Comparison of ENCODE assay signal across 9 cellular contexts in genomic region chr10:84308481-84309304, GRCh38. TPM values are rescaled to one million over a fixed set of nuclear protein-coding genes. Genes with fewer than 3 reads are reported as not detected.
DNase-seq lines count a peak whose midpoint lies in the region; ATAC-seq, FAIRE-seq and TF ChIP-seq lines count a peak whose summit lies in the region.
"Had no signal": no experiment of that assay in that cellular context is flagged by ENCODE, and none has a peak within 500 bp of the region (broad histone marks: within the 10 kb centered on the region; RNA-seq: fewer than 3 reads in every experiment).

No MANE protein-coding gene starts in this region.

- WGBS in right lobe of liver (ENCODE audit: insufficient coverage, low coverage, low lambda C conversion rate, missing lambda C conversion rate) = 20% methylated on average over 6 of the region's 6 CpGs
- WGBS in HepG2 (ENCODE audit: low lambda C conversion rate) = 16% methylated on average over 6 of the region's 6 CpGs

- peaks cover 52% of the 10 kb centered on the region for H3K4me1 Mint-ChIP-seq in activated CD8-positive, alpha-beta T cell treated with anti-CD3 and anti-CD28 coated beads, Interleukin-2, amount 10 ng/mL, durations not matched to agents 7 days and 5 days (ENCODE audit: low read depth)
- H3K4me1 Mint-ChIP-seq in endothelial cell (ENCODE audit: unreplicated experiment) = peaks cover 14% of the 10 kb centered on the region

- no peak for TF ChIP-seq CTCF in right lobe of liver (IDR thresholded peaks at IDR 0.05)
- no peak for TF ChIP-seq CTCF in HepG2 (CRISPR knock-in tag; IDR thresholded peaks at IDR 0.05)
- TF ChIP-seq CTCF in left ventricle myocardium inferior (IDR thresholded peaks at IDR 0.05; ENCODE audit: borderline replicate concordance) = no peak
- no peak for TF ChIP-seq CTCF in endothelial cell (IDR thresholded peaks at IDR 0.05; ENCODE audit: unreplicated experiment)

- CTCF ChIA-PET in HepG2 (lab: Yijun Ruan, JAX; ENCODE audit: low intra/inter-chr PET ratio, low total read pairs) = no interaction called here
- CTCF ChIA-PET in activated CD8-positive, alpha-beta T cell treated with anti-CD3 and anti-CD28 coated beads, Interleukin-2, amount 10 ng/mL, durations not matched to agents 7 days and 5 days (lab: Charles Lee) = interaction anchor here (0.9 to 1.2 kb wide), 3 partner anchors 20 to 232 kb away, joined by 3 read pairs; no protein-coding TSS in a partner anchor

- peaks cover 3% of the 10 kb centered on the region for H3K9me3 Mint-ChIP-seq in activated CD8-positive, alpha-beta T cell treated with anti-CD3 and anti-CD28 coated beads, Interleukin-2, amount 10 ng/mL, durations not matched to agents 7 days and 5 days (ENCODE audit: insufficient read depth)
- H3K9me3 Mint-ChIP-seq in endothelial cell (ENCODE audit: unreplicated experiment) = no peaks in the 10 kb centered on the region

- intact Hi-C loops in right lobe of liver (cut with DNase I) (no loop called here), HepG2 (cut with micrococcal nuclease; ENCODE audit: unreplicated experiment) (loop anchor here (1.0 kb wide), 1 partner anchor 36 kb away; no protein-coding TSS in a partner anchor), left ventricle myocardium inferior (cut with micrococcal nuclease) (no loop called here)

- in situ Hi-C loops in HepG2 (cut with HindIII; ENCODE audit: extremely low pct_ligation_motif_present, low pct_unique_long_range_greater_than_20kb) = no loop called here

- peak in 1 of 3 donors; percentile 52 for DNase-seq in right lobe of liver
- no peak for DNase-seq in HepG2 (ENCODE audit: low spot score)
- DNase-seq in MV-4-11 (lab: John Stamatoyannopoulos, UW) = peak; percentile 95
- DNase-seq in activated CD8-positive, alpha-beta T cell treated with anti-CD3 and anti-CD28 coated beads, Interleukin-2, amount 10 ng/mL, durations not matched to agents 7 days and 5 days = peak; percentile 50
- DNase-seq in left ventricle myocardium inferior = peak; percentile 44
- DNase-seq in stromal cell of bone marrow (ENCODE audit: low read depth) = peak; percentile 36
- DNase-seq in endothelial cell (ENCODE audit: low spot score) = no peak
- DNase-seq in D341Med (ENCODE audit: low spot score) = no peak

- peaks cover 15% of the 10 kb centered on the region for H3K36me3 Mint-ChIP-seq in activated CD8-positive, alpha-beta T cell treated with anti-CD3 and anti-CD28 coated beads, Interleukin-2, amount 10 ng/mL, durations not matched to agents 7 days and 5 days (ENCODE audit: low read depth)
- H3K36me3 Mint-ChIP-seq in endothelial cell (ENCODE audit: low read depth, unreplicated experiment) = no peaks in the 10 kb centered on the region

- H3K4me3 ChIP-seq in right lobe of liver (no peak overlapping the region), HepG2 (replicated peaks in 1 of 3; ENCODE audit: insufficient read depth in 1 of 3, low read depth in 2 of 3, low read length in 3 of 3) (no peak overlapping the region), left ventricle myocardium inferior (peak overlapping the region; percentile 10)
- H3K4me3 ChIP-seq: skin epidermis had no signal

- no peaks in the 10 kb centered on the region for H3K27me3 ChIP-seq in right lobe of liver
- H3K27me3 ChIP-seq in HepG2 (ENCODE audit: control insufficient read depth in 1 of 2, insufficient read depth in 2 of 2, low read length in 2 of 2) = peaks cover 0 to 9% of the 10 kb centered on the region in 2 experiments; a peak in 2 of 5 replicates
- H3K27me3 ChIP-seq in left ventricle myocardium inferior (ENCODE audit: low read depth) = no peaks in the 10 kb centered on the region

- H3K4me2 ChIP-seq in HepG2 (ENCODE audit: low read depth, low read length) = no peak overlapping the region

- no peak for TF ChIP-seq RAD21 in HepG2 (CRISPR knock-in tag; IDR thresholded peaks at IDR 0.05)

- TF ChIP-seq EP300 in HepG2 (IDR thresholded peaks at IDR 0.05; ENCODE audit: low read depth in 2 of 2, low read length in 2 of 2) (no peak), HepG2 (CRISPR knock-in tag; IDR thresholded peaks at IDR 0.05; ENCODE audit: borderline replicate concordance) (no peak)

- POLR2A ChIA-PET in HepG2 (lab: Yijun Ruan, JAX) = no interaction called here
- POLR2A ChIA-PET in activated CD8-positive, alpha-beta T cell treated with anti-CD3 and anti-CD28 coated beads, Interleukin-2, amount 10 ng/mL, durations not matched to agents 7 days and 5 days (lab: Charles Lee) = no interaction called here

- no peak for TF ChIP-seq POLR2A in right lobe of liver (IDR thresholded peaks at IDR 0.05)
- TF ChIP-seq POLR2A in HepG2 (IDR thresholded peaks at IDR 0.05; ENCODE audit: insufficient read depth in 1 of 2, low read depth in 2 of 2, low read length in 2 of 2) = no peak

- H3K27ac Mint-ChIP-seq in activated CD8-positive, alpha-beta T cell treated with anti-CD3 and anti-CD28 coated beads, Interleukin-2, amount 10 ng/mL, durations not matched to agents 7 days and 5 days = peak overlapping the region; percentile 86
- H3K27ac Mint-ChIP-seq in endothelial cell (ENCODE audit: unreplicated experiment) = no peak overlapping the region

- BruUV-seq in HepG2 (replicated peaks; lab: Mats Ljungman, UMichigan) = no TSS peak

- peak overlapping the region; percentile 62 for H3K4me3 Mint-ChIP-seq in activated CD8-positive, alpha-beta T cell treated with anti-CD3 and anti-CD28 coated beads, Interleukin-2, amount 10 ng/mL, durations not matched to agents 7 days and 5 days
- H3K4me3 Mint-ChIP-seq in endothelial cell (ENCODE audit: unreplicated experiment) = no peak overlapping the region

- H3K4me1 ChIP-seq in right lobe of liver (no peaks in the 10 kb centered on the region), HepG2 (ENCODE audit: insufficient read depth, low read length) (no peaks in the 10 kb centered on the region), left ventricle myocardium inferior (peaks cover 17% of the 10 kb centered on the region)

- no peaks in the 10 kb centered on the region for H3K9me3 ChIP-seq in right lobe of liver
- no peaks in the 10 kb centered on the region for H3K9me3 ChIP-seq in HepG2 (ENCODE audit: low read length)
- H3K9me3 ChIP-seq in left ventricle myocardium inferior (replicated peaks) = no peaks in the 10 kb centered on the region

- no peaks in the 10 kb centered on the region for H4K20me1 ChIP-seq in HepG2 (ENCODE audit: insufficient read depth, low read length)

- no peak overlapping the region for H2AFZ ChIP-seq in HepG2 (ENCODE audit: low read length)

- H3K27ac ChIP-seq in right lobe of liver (no peak overlapping the region), HepG2 (ENCODE audit: extremely low read length, insufficient read depth, low read length) (no peak overlapping the region), left ventricle myocardium inferior (replicated peaks) (peak overlapping the region; percentile 77)

- peaks cover 12% of the 10 kb centered on the region for H3K27me3 Mint-ChIP-seq in activated CD8-positive, alpha-beta T cell treated with anti-CD3 and anti-CD28 coated beads, Interleukin-2, amount 10 ng/mL, durations not matched to agents 7 days and 5 days (ENCODE audit: low read depth)
- no peaks in the 10 kb centered on the region for H3K27me3 Mint-ChIP-seq in endothelial cell (ENCODE audit: unreplicated experiment)

- H3K9ac ChIP-seq in HepG2 (ENCODE audit: insufficient read depth, low read depth, low read length) = no peak overlapping the region

- no peaks in the 10 kb centered on the region for H3K36me3 ChIP-seq in right lobe of liver
- H3K36me3 ChIP-seq in HepG2 (replicated peaks in 1 of 2; ENCODE audit: control insufficient read depth in 1 of 2, insufficient read depth in 2 of 2, low read length in 2 of 2) = no peaks in the 10 kb centered on the region
- no peaks in the 10 kb centered on the region for H3K36me3 ChIP-seq in left ventricle myocardium inferior

- ATAC-seq in right lobe of liver (peak; percentile 48 to 74 (median 61)), HepG2 (no peak)
- ATAC-seq in activated CD8-positive, alpha-beta T cell treated with anti-CD3 and anti-CD28 coated beads, Interleukin-2, amount 10 ng/mL, durations not matched to agents 7 days and 5 days = peak; percentile 57

- no peak for FAIRE-seq in HepG2 (lab: Jason Lieb, UNC)

- H3K79me2 ChIP-seq in HepG2 (ENCODE audit: insufficient read depth, low read length) = no peaks in the 10 kb centered on the region

TF ChIP-seq in HepG2, 621 proteins besides CTCF, POLR2A, EP300 and RAD21 (continues in another document):
- TF ChIP-seq RFX1 (IDR thresholded peaks at IDR 0.05) (no peak), SNRNP70 (IDR thresholded peaks at IDR 0.05; ENCODE audit: low read depth, low read length) (no peak), ZC3H13 (CRISPR knock-in tag; IDR thresholded peaks at IDR 0.05) (no peak), ELF4 (CRISPR knock-in tag; IDR thresholded peaks at IDR 0.05; ENCODE audit: borderline replicate concordance) (no peak)

RNA-seq across cellular contexts. Expression of gene CCSER2, which starts 19.7 kb away (rescaled TPM):
- total RNA-seq in right lobe of liver (10 to 100 TPM; 18.2 to 28.8 (median 25.9) TPM), HepG2 (2016; rRNA removed; fragmentation: Illumina TruSeq; extraction: Trizol) (17.2 and 17.4 TPM in 2 replicates), left ventricle myocardium inferior (175 TPM), endothelial cell (ENCODE audit: unreplicated experiment) (80.2 TPM)
- 69.9 and 70.2 TPM in 2 replicates for total RNA-seq in HepG2 (2016; cell fraction: cytosol; rRNA removed; fragmentation: Illumina TruSeq; extraction: Trizol; ENCODE audit: low read depth)
- total RNA-seq in HepG2 (2016; cell fraction: insoluble cytoplasmic fraction; rRNA removed; fragmentation: Illumina TruSeq; extraction: Trizol) = 16.5 and 16.8 TPM in 2 replicates
- 51.3 and 63.0 TPM in 2 replicates for total RNA-seq in HepG2 (2016; cell fraction: membrane; rRNA removed; fragmentation: Illumina TruSeq; extraction: Trizol)
- total RNA-seq in HepG2 (2016; cell fraction: nucleus; rRNA removed; fragmentation: Illumina TruSeq; extraction: Trizol) = 32.8 and 34.4 TPM in 2 replicates
- 10.3 and 13.3 TPM in 2 replicates for polyA plus RNA-seq in HepG2 (2011; rRNA removed)
- 5.2 and 10.1 TPM in 2 replicates for polyA plus RNA-seq in HepG2 (2011; cell fraction: cytosol; rRNA removed)
- polyA plus RNA-seq in HepG2 (2011; cell fraction: nucleus; rRNA removed) = 3.7 and 4.9 TPM in 2 replicates
- 8.4 and 10.2 TPM in 2 replicates for polyA plus RNA-seq in HepG2 (2012)
- 2.9 and 3.1 TPM in 2 replicates for polyA plus RNA-seq in HepG2 (2016; cell fraction: cytosol; fragmentation: Illumina TruSeq; extraction: Trizol; ENCODE audit: low read depth)
- polyA plus RNA-seq in HepG2 (2016; cell fraction: insoluble cytoplasmic fraction; fragmentation: Illumina TruSeq; extraction: Trizol; ENCODE audit: low read depth) = 16.8 and 17.9 TPM in 2 replicates
- 8.0 and 10.5 TPM in 2 replicates for polyA plus RNA-seq in HepG2 (2016; cell fraction: membrane; fragmentation: Illumina TruSeq; extraction: Trizol; ENCODE audit: low read depth)
- 12.8 and 13.0 TPM in 2 replicates for polyA plus RNA-seq in HepG2 (2016; cell fraction: nucleus; fragmentation: Illumina TruSeq; extraction: Trizol; ENCODE audit: insufficient read depth, low read depth)
- 6.3 and 10.3 TPM in 2 replicates for polyA minus RNA-seq in HepG2 (2011; rRNA and poly(A)+ RNA removed; ENCODE audit: low replicate concordance)
- polyA minus RNA-seq in HepG2 (2011; cell fraction: cytosol; rRNA and poly(A)+ RNA removed) = 17.7 and 24.0 TPM in 2 replicates
- 59.5 and 72.5 TPM in 2 replicates for polyA minus RNA-seq in HepG2 (2011; cell fraction: nucleus; rRNA and poly(A)+ RNA removed)
- 10 to 100 TPM; 77.8 to 78.8 TPM for total RNA-seq in activated CD8-positive, alpha-beta T cell treated with anti-CD3 and anti-CD28 coated beads, Interleukin-2, amount 10 ng/mL, durations not matched to agents 7 days and 5 days

Comparison
In these comparisons a context has a peak if more than half of its experiments do, and no peak if none do; other contexts are left out.
1. DNase-seq: peak in MV-4-11 (single experiment), activated CD8-positive, alpha-beta T cell treated with anti-CD3 and anti-CD28 coated beads, Interleukin-2, amount 10 ng/mL, durations not matched to agents 7 days and 5 days (single experiment), left ventricle myocardium inferior (single experiment) and stromal cell of bone marrow (single experiment); none in HepG2 (single experiment), endothelial cell (single experiment) and D341Med (single experiment).